18 cellular contexts compared by ENCODE assay signal in the genomic region with DNA sequence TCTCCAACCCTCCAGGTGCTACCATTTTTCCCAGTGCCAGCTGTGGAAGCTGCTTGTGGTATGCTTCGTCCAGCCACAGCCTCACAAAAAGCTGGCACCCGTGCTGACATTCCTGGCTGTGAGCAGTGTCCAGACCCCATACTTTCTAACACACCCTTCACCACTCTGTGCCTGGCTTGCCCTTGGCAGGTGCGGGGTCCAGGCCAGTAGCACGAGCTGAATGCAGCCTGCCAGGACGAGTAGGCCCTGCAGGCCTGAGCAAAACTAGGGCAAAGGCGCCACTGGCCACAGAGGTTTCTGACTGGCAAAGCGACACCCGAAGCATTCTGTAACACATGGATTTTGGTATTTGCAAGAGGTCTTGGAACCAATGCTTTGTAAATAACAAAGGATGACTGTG. TPM values are rescaled to one million over a fixed set of nuclear protein-coding genes. Genes with fewer than 3 reads are reported as not detected.
A peak's percentile ranks its signal among the peaks of the same experiment; 100 is the strongest.
DNase-seq lines count a peak whose midpoint lies in the region; ATAC-seq and TF ChIP-seq lines count a peak whose summit lies in the region.
"Had no signal": no experiment of that assay in that cellular context is flagged by ENCODE, and none has a peak within 500 bp of the region (broad histone marks: within the 10 kb centered on the region; RNA-seq: fewer than 3 reads in every experiment).

No MANE protein-coding gene starts in this region.

- intact Hi-C loops in activated CD4-positive, alpha-beta T cell treated with anti-CD3 and anti-CD28 coated beads, Interleukin-2, amount 10 ng/mL, durations not matched to agents 24 days and 14 days (cut with micrococcal nuclease) = no loop called here
- intact Hi-C loops in left cardiac atrium (cut with DNase I) = no loop called here
- intact Hi-C loops in upper lobe of right lung (cut with DNase I) = no loop called here

- no peaks in the 10 kb centered on the region for H3K9me3 ChIP-seq in upper lobe of right lung
- H3K9me3 ChIP-seq: A549 had no signal

- H3K27me3 Mint-ChIP-seq in activated CD4-positive, alpha-beta T cell treated with anti-CD3 and anti-CD28 coated beads, Interleukin-2, amount 10 ng/mL, durations not matched to agents 24 days and 14 days = no peaks in the 10 kb centered on the region
- H3K27me3 Mint-ChIP-seq: CD4-positive, alpha-beta T cell had no signal

- no peak for TF ChIP-seq CTCF in upper lobe of right lung (IDR thresholded peaks at IDR 0.05)

- peaks cover 4% of the 10 kb centered on the region for H3K9me3 Mint-ChIP-seq in activated CD4-positive, alpha-beta T cell treated with anti-CD3 and anti-CD28 coated beads, Interleukin-2, amount 10 ng/mL, durations not matched to agents 24 days and 14 days
- H3K9me3 Mint-ChIP-seq: CD4-positive, alpha-beta T cell had no signal

- no peak overlapping the region for H3K27ac Mint-ChIP-seq in activated CD4-positive, alpha-beta T cell treated with anti-CD3 and anti-CD28 coated beads, Interleukin-2, amount 10 ng/mL, durations not matched to agents 24 days and 14 days
- H3K27ac Mint-ChIP-seq: CD4-positive, alpha-beta T cell; HFFc6 had no signal

- no peaks in the 10 kb centered on the region for H3K4me1 Mint-ChIP-seq in activated CD4-positive, alpha-beta T cell treated with anti-CD3 and anti-CD28 coated beads, Interleukin-2, amount 10 ng/mL, durations not matched to agents 24 days and 14 days

- peak; percentile 34 for DNase-seq in activated CD4-positive, alpha-beta T cell treated with anti-CD3 and anti-CD28 coated beads, Interleukin-2, amount 10 ng/mL, durations not matched to agents 24 days and 14 days
- no peak for DNase-seq in activated CD4-positive, alpha-beta T cell treated with anti-CD3 and anti-CD28 coated beads, Interleukin-2, amount 50 U/mL, for 1 hour
- DNase-seq in left cardiac atrium (no peak), myocyte (ENCODE audit: low read depth) (peak; percentile 43), upper lobe of right lung (peak; percentile 48), NCI-H2196 (lab: John Stamatoyannopoulos, UW; ENCODE audit: unreplicated experiment) (no peak)
- DNase-seq: AML-193; Caco-2; CD4-positive, alpha-beta T cell; GOT3; H7; HFFc6 had no signal

- H3K27me3 ChIP-seq in upper lobe of right lung = no peaks in the 10 kb centered on the region

- ATAC-seq in left cardiac atrium (peak; percentile 64 to 86), upper lobe of right lung (no peak), HG03097 (IDR thresholded peaks at IDR 0.05; ENCODE audit: low FRiP score, unreplicated experiment) (no peak)
- ATAC-seq: A549, HCT116 had no signal

- no peak overlapping the region for H3K4me3 Mint-ChIP-seq in activated CD4-positive, alpha-beta T cell treated with anti-CD3 and anti-CD28 coated beads, Interleukin-2, amount 10 ng/mL, durations not matched to agents 24 days and 14 days
- H3K4me3 Mint-ChIP-seq: CD4-positive, alpha-beta T cell; HFFc6 had no signal

- H3K36me3 ChIP-seq in upper lobe of right lung = no peaks in the 10 kb centered on the region

- H3K36me3 Mint-ChIP-seq in activated CD4-positive, alpha-beta T cell treated with anti-CD3 and anti-CD28 coated beads, Interleukin-2, amount 10 ng/mL, durations not matched to agents 24 days and 14 days (ENCODE audit: low read depth) = no peaks in the 10 kb centered on the region

- H3K4me1 ChIP-seq in upper lobe of right lung = no peaks in the 10 kb centered on the region
- H3K4me1 ChIP-seq: A549, Caco-2 had no signal

- no peak overlapping the region for H3K27ac ChIP-seq in upper lobe of right lung
- H3K27ac ChIP-seq: 22Rv1, A549, C4-2B had no signal

- no peak overlapping the region for H3K4me3 ChIP-seq in upper lobe of right lung
- H3K4me3 ChIP-seq: A549 had no signal

RNA-seq across cellular contexts. Expression of a gene that starts 26.0 kb away (rescaled TPM):
- not detected in 2 replicates for total RNA-seq in activated CD4-positive, alpha-beta T cell treated with anti-CD3 and anti-CD28 coated beads, Interleukin-2, amount 10 ng/mL, durations not matched to agents 24 days and 14 days
- total RNA-seq in left cardiac atrium (10 to 100 TPM; 15.2 to 22.4 TPM), myocyte (0.26 and 0.75 TPM in 2 replicates), upper lobe of right lung (6.6 TPM)
- polyA plus RNA-seq in myocyte (2012) = 1.4 TPM
- total RNA-seq: CD4-positive, alpha-beta T cell; HT-29 had no signal

Comparison
In these comparisons a context has a peak if more than half of its experiments do, and no peak if none do; other contexts are left out.
1. DNase-seq: peak in activated CD4-positive, alpha-beta T cell treated with anti-CD3 and anti-CD28 coated beads, Interleukin-2, amount 10 ng/mL, durations not matched to agents 24 days and 14 days (single experiment), myocyte (single experiment) and upper lobe of right lung (single experiment); none in activated CD4-positive, alpha-beta T cell treated with anti-CD3 and anti-CD28 coated beads, Interleukin-2, amount 50 U/mL, for 1 hour (single experiment), left cardiac atrium (single experiment) and NCI-H2196 (single experiment).
2. ATAC-seq: peak in left cardiac atrium (2 of 2); none in upper lobe of right lung (single experiment) and HG03097 (single experiment).